8 cellular contexts compared by ENCODE assay signal in the genomic region with DNA sequence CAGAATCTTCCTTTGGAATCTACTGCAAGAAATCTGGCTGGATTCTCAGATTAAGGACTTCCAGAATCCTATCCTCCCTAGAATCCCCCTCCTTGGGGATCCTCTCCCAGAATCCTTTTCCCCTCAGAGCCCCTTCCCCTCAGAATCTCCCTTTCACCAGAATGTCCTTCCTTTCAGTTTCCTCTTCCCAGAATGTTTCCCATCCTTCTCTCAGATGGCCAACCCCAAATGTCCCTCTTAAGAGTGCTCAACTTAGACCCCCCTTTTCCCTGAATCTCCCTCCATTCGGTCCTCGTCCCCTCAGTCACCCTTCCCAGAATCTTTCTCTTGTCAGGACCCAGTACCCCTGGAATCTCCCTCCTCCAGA. TPM values are rescaled to one million over a fixed set of nuclear protein-coding genes. Genes with fewer than 3 reads are reported as not detected.
DNase-seq lines count a peak whose midpoint lies in the region; ATAC-seq and TF ChIP-seq lines count a peak whose summit lies in the region.

No MANE protein-coding gene starts in this region.

- in situ Hi-C loops in brain microvascular endothelial cell (cut with HindIII; ENCODE audit: low pct_ligation_motif_present, low sequenced_read_pairs): no loop called here

- no peak for TF ChIP-seq CTCF in heart right ventricle (IDR thresholded peaks at IDR 0.05)
- no peak for TF ChIP-seq CTCF in brain microvascular endothelial cell (IDR thresholded peaks at IDR 0.05; ENCODE audit: low read depth, low read length, missing control alignments)
- no peak for TF ChIP-seq CTCF in uterus (IDR thresholded peaks at IDR 0.05)

- peaks cover 0 to 34% (median 26%) of the 10 kb centered on the region in 9 donors for H3K36me3 ChIP-seq in heart right ventricle
- H3K36me3 ChIP-seq in brain microvascular endothelial cell (replicated peaks): peaks cover 35% of the 10 kb centered on the region
- H3K36me3 ChIP-seq in mesodermal cell (ENCODE audit: control insufficient read depth, insufficient read depth, low read length): peaks cover 29% of the 10 kb centered on the region
- H3K36me3 ChIP-seq in uterus: no peaks in the 10 kb centered on the region

- H3K4me3 ChIP-seq in heart right ventricle (peak overlapping the region; percentile 18 to 99 (median 84)), brain microvascular endothelial cell (ENCODE audit: low read depth, low read length) (peak overlapping the region; percentile 52), mesodermal cell (ENCODE audit: extremely low read depth, insufficient read depth, low read length, poor library complexity, severe bottlenecking) (peak overlapping the region; percentile 100), uterus (peak overlapping the region; percentile 91 to 93)

- TF ChIP-seq POLR2A in uterus (IDR thresholded peaks at IDR 0.05): no peak

- peaks cover 0 to 6% (median 0%) of the 10 kb centered on the region in 7 donors for H3K27me3 ChIP-seq in heart right ventricle
- no peaks in the 10 kb centered on the region for H3K27me3 ChIP-seq in brain microvascular endothelial cell (replicated peaks)
- no peaks in the 10 kb centered on the region for H3K27me3 ChIP-seq in uterus

- DNase-seq in heart right ventricle (no peak), Right ventricle myocardium superior (no peak), brain microvascular endothelial cell (no peak), uterus (no peak), middle frontal gyrus (ENCODE audit: extremely low spot score, low spot score) (no peak), dermis blood vessel endothelial cell (no peak)

- 0% methylated on average over 2 of the region's 2 CpGs for WGBS in heart right ventricle, 2 donors
- 8% methylated on average over 2 of the region's 2 CpGs; no CpG with 5 or more reads in 1 of the 2 experiments for WGBS in mesodermal cell (ENCODE audit: insufficient coverage in 2 of 2), 2 experiments

- H3K4me1 ChIP-seq in heart right ventricle (peaks cover 10 to 40% (median 27%) of the 10 kb centered on the region in 9 donors), mesodermal cell (ENCODE audit: control insufficient read depth, insufficient read depth, low read length, poor library complexity, severe bottlenecking) (peaks cover 15% of the 10 kb centered on the region), uterus (peaks cover 0 to 17% of the 10 kb centered on the region in 2 donors)

- H3K9me3 ChIP-seq in heart right ventricle (no peaks in the 10 kb centered on the region), mesodermal cell (ENCODE audit: control insufficient read depth, low read length) (no peaks in the 10 kb centered on the region), uterus (no peaks in the 10 kb centered on the region)

- H3K27ac ChIP-seq in heart right ventricle: peak overlapping the region; percentile 28 to 96 (median 87)
- peak overlapping the region; percentile 99 for H3K27ac ChIP-seq in brain microvascular endothelial cell
- H3K27ac ChIP-seq in mesodermal cell (ENCODE audit: low read depth, low read length, severe bottlenecking): peak overlapping the region; percentile 83
- H3K27ac ChIP-seq in uterus: peak overlapping the region; percentile 83 to 88

- ATAC-seq in heart right ventricle: no peak
- no peak for ATAC-seq in Right ventricle myocardium superior (ENCODE audit: poor library complexity)
- ATAC-seq in GM21423 (IDR thresholded peaks at IDR 0.05; ENCODE audit: unreplicated experiment): no peak

- intact Hi-C loops in heart right ventricle (cut with DNase I): no loop called here
- intact Hi-C loops in Right ventricle myocardium superior (cut with DNase I): loop anchor here (5.0 kb wide), 1 partner anchor 106 kb away; a partner anchor contains a TSS
- intact Hi-C loops in uterus (cut with DNase I; ENCODE audit: low total_unique reads): no loop called here

RNA-seq across cellular contexts. Expression of a gene that starts 0.6 kb away (rescaled TPM):
- total RNA-seq in heart right ventricle: 1,000 to 10,000 TPM in 7 of 10 donors, 100 to 1,000 TPM in 3; 936 to 1,726 (median 1,424) TPM
- polyA plus RNA-seq in heart right ventricle: 1,000 to 10,000 TPM in 1 of 2 donors, 100 to 1,000 TPM in 1; 974 to 3,280 TPM
- 1,176 TPM for total RNA-seq in Right ventricle myocardium superior
- 2,563 TPM for polyA plus RNA-seq in mesodermal cell (2013, experiment 1 of 2)
- 2,222 TPM for polyA plus RNA-seq in mesodermal cell (2013, experiment 2 of 2)
- total RNA-seq in uterus: 1,000 to 10,000 TPM in 3 of 4 donors, 10 to 100 TPM in 1; 50.5 to 6,434 (median 2,757) TPM
- 49.0 and 115 TPM in 2 replicates for total RNA-seq in dermis blood vessel endothelial cell

RNA-seq across cellular contexts. Expression of a gene that starts 9.0 kb away (rescaled TPM):
- total RNA-seq in heart right ventricle: 10 to 100 TPM; 65.0 to 96.6 (median 84.3) TPM
- polyA plus RNA-seq in heart right ventricle: 100 to 1,000 TPM in 1 of 2 donors, 10 to 100 TPM in 1; 56.2 to 149 TPM
- total RNA-seq in Right ventricle myocardium superior: 82.6 TPM
- polyA plus RNA-seq in mesodermal cell (2013, experiment 1 of 2): 105 TPM
- 91.6 TPM for polyA plus RNA-seq in mesodermal cell (2013, experiment 2 of 2)
- 100 to 1,000 TPM in 1 of 4 donors, 10 to 100 TPM in 3; 11.8 to 119 (median 40.0) TPM for total RNA-seq in uterus
- total RNA-seq in dermis blood vessel endothelial cell: 35.4 and 67.2 TPM in 2 replicates

RNA-seq across cellular contexts. Expression of a gene that starts 23.9 kb away (rescaled TPM):
- 10 to 100 TPM in 9 of 10 donors, 1 to 10 TPM in 1; 8.3 to 23.1 (median 15.1) TPM for total RNA-seq in heart right ventricle
- polyA plus RNA-seq in heart right ventricle: 10 to 100 TPM in 1 of 2 donors, 1 to 10 TPM in 1; 6.9 to 22.7 TPM
- 9.0 TPM for total RNA-seq in Right ventricle myocardium superior
- 49.7 TPM for polyA plus RNA-seq in mesodermal cell (2013, experiment 1 of 2)
- 42.2 TPM for polyA plus RNA-seq in mesodermal cell (2013, experiment 2 of 2)
- 100 to 1,000 TPM in 1 of 4 donors, 10 to 100 TPM in 1, 1 to 10 TPM in 2; 5.1 to 120 (median 21.6) TPM for total RNA-seq in uterus
- 13.6 and 22.1 TPM in 2 replicates for total RNA-seq in dermis blood vessel endothelial cell

RNA-seq across cellular contexts. Expression of a gene that starts 29.7 kb away (rescaled TPM):
- total RNA-seq in heart right ventricle (100 to 1,000 TPM in 2 of 10 donors, 10 to 100 TPM in 8; 22.8 to 194 (median 48.1) TPM), Right ventricle myocardium superior (44.9 TPM), uterus (100 to 1,000 TPM in 2 of 4 donors, 10 to 100 TPM in 1, 1 to 10 TPM in 1; 5.0 to 276 (median 145) TPM), dermis blood vessel endothelial cell (1.0 and 2.4 TPM in 2 replicates)
- polyA plus RNA-seq in heart right ventricle: 10 to 100 TPM; 60.2 to 63.2 TPM
- 19.8 TPM for polyA plus RNA-seq in mesodermal cell (2013, experiment 1 of 2)
- 13.8 TPM for polyA plus RNA-seq in mesodermal cell (2013, experiment 2 of 2)

RNA-seq across cellular contexts. Expression of a gene that starts 44.3 kb away (rescaled TPM):
- total RNA-seq in heart right ventricle: 100 to 1,000 TPM in 1 of 10 donors, 10 to 100 TPM in 9; 67.3 to 111 (median 78.9) TPM
- polyA plus RNA-seq in heart right ventricle: 100 to 1,000 TPM; 104 to 160 TPM
- total RNA-seq in Right ventricle myocardium superior: 80.6 TPM
- polyA plus RNA-seq in mesodermal cell (2013, experiment 1 of 2): 72.9 TPM
- 65.8 TPM for polyA plus RNA-seq in mesodermal cell (2013, experiment 2 of 2)
- total RNA-seq in uterus: 10 to 100 TPM; 21.0 to 48.6 (median 28.5) TPM
- total RNA-seq in dermis blood vessel endothelial cell: 66.5 and 67.9 TPM in 2 replicates
